18 cellular contexts compared by ENCODE assay signal in the genomic region with DNA sequence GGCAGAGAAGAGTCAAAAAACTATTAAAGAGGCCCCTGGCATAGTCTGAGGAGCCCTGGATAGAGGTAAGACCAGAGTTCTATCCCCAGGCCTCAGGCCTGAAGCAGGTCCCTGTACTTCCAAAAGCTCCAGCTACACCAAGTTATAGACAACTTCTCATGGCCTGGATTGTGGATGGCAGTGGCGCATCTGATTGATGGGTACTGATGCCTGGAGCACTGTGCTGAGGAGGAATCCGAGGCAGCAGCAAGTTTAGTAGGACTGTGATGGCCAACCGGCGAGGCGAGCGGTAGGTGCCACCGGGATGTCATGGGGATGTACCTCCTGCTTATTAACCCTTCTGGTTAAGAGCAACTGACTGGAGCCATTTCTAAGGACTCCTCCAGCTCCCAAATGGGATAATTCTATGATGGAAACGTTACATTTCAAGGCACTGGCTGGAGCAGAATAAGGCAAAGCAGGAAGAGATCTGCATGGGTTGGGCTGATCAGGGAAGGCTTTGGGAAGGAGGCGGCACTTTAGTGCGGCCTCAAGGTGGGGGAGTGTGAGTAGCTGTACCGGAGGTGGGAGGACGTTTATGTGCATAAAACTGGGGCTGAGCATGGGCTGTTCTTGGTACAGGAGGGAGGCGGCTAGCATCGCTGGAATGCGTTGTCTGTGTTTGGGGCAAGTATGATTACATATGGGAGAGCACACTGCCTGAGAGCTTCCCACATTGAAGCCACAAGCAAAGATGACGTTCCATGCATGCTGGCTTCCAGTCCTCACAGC. TPM values are rescaled to one million over a fixed set of nuclear protein-coding genes. Genes with fewer than 3 reads are reported as not detected.
DNase-seq lines count a peak whose midpoint lies in the region; ATAC-seq and TF ChIP-seq lines count a peak whose summit lies in the region.
"Had no signal": no experiment of that assay in that cellular context is flagged by ENCODE, and none has a peak within 500 bp of the region (broad histone marks: within the 10 kb centered on the region; RNA-seq: fewer than 3 reads in every experiment).

No MANE protein-coding gene starts in this region.

- H3K4me3 ChIP-seq in sigmoid colon, result no peak overlapping the region
- H3K4me3 ChIP-seq: Peyer's patch had no signal

- no peaks in the 10 kb centered on the region for H3K4me1 Mint-ChIP-seq in CD14-positive monocyte
- H3K4me1 Mint-ChIP-seq in activated T-helper 17 cell treated with anti-CD3 and anti-CD28 coated beads, Interleukin-2, amount 50 U/mL, for 72 hours, result peaks cover 4% of the 10 kb centered on the region
- no peaks in the 10 kb centered on the region for H3K4me1 Mint-ChIP-seq in activated CD4-positive, alpha-beta memory T cell treated with anti-CD3 and anti-CD28 coated beads for 36 hours (ENCODE audit: low read depth)
- peaks cover 9% of the 10 kb centered on the region for H3K4me1 Mint-ChIP-seq in activated T-cell treated with anti-CD3 and anti-CD28 coated beads, Interleukin-2, amount 50 U/mL, for 72 hours (ENCODE audit: low read depth)

- TF ChIP-seq CTCF in CD14-positive monocyte (IDR thresholded peaks at IDR 0.05) (no peak), sigmoid colon (IDR thresholded peaks at IDR 0.05) (no peak)

- H3K27ac ChIP-seq in sigmoid colon, result peak overlapping the region in 3 of 4 donors; percentile 1 to 98 (median 78)
- H3K27ac ChIP-seq: KMS-11 had no signal

- H3K9me3 ChIP-seq in sigmoid colon, result no peaks in the 10 kb centered on the region
- H3K9me3 ChIP-seq: Peyer's patch had no signal

- no peak overlapping the region for H3K4me3 Mint-ChIP-seq in CD14-positive monocyte
- no peak overlapping the region for H3K4me3 Mint-ChIP-seq in activated T-helper 17 cell treated with anti-CD3 and anti-CD28 coated beads, Interleukin-2, amount 50 U/mL, for 72 hours
- H3K4me3 Mint-ChIP-seq in activated CD4-positive, alpha-beta memory T cell treated with anti-CD3 and anti-CD28 coated beads for 36 hours, result no peak overlapping the region
- H3K4me3 Mint-ChIP-seq in activated T-cell treated with anti-CD3 and anti-CD28 coated beads, Interleukin-2, amount 50 U/mL, for 72 hours, result no peak overlapping the region
- H3K4me3 Mint-ChIP-seq: CD8-positive, alpha-beta T cell had no signal

- H3K36me3 ChIP-seq in sigmoid colon, result no peaks in the 10 kb centered on the region
- H3K36me3 ChIP-seq: Peyer's patch had no signal

- H3K9me3 Mint-ChIP-seq in CD14-positive monocyte, result no peaks in the 10 kb centered on the region
- no peaks in the 10 kb centered on the region for H3K9me3 Mint-ChIP-seq in activated T-helper 17 cell treated with anti-CD3 and anti-CD28 coated beads, Interleukin-2, amount 50 U/mL, for 72 hours
- H3K9me3 Mint-ChIP-seq in activated CD4-positive, alpha-beta memory T cell treated with anti-CD3 and anti-CD28 coated beads for 36 hours, result no peaks in the 10 kb centered on the region
- H3K9me3 Mint-ChIP-seq in activated T-cell treated with anti-CD3 and anti-CD28 coated beads, Interleukin-2, amount 50 U/mL, for 72 hours, result no peaks in the 10 kb centered on the region
- H3K9me3 Mint-ChIP-seq: CD8-positive, alpha-beta T cell had no signal

- POLR2A ChIA-PET in activated CD4-positive, alpha-beta memory T cell treated with anti-CD3 and anti-CD28 coated beads for 36 hours (lab: Charles Lee), result no interaction called here
- POLR2A ChIA-PET in HEK293T (lab: Yijun Ruan, JAX), result interaction anchor here (1.1 to 1.9 kb wide), 2 partner anchors 11 to 13 kb away, joined by 3 to 7 read pairs; no protein-coding TSS in a partner anchor

- H3K27me3 Mint-ChIP-seq in CD14-positive monocyte (ENCODE audit: low read depth in 3 of 3), result peaks cover 0 to 13% (median 7%) of the 10 kb centered on the region in 3 donors
- peaks cover 20% of the 10 kb centered on the region for H3K27me3 Mint-ChIP-seq in activated T-helper 17 cell treated with anti-CD3 and anti-CD28 coated beads, Interleukin-2, amount 50 U/mL, for 72 hours
- H3K27me3 Mint-ChIP-seq in activated CD4-positive, alpha-beta memory T cell treated with anti-CD3 and anti-CD28 coated beads for 36 hours, result peaks cover 14% of the 10 kb centered on the region
- H3K27me3 Mint-ChIP-seq in activated T-cell treated with anti-CD3 and anti-CD28 coated beads, Interleukin-2, amount 50 U/mL, for 72 hours (ENCODE audit: low read depth), result peaks cover 26% of the 10 kb centered on the region

- TF ChIP-seq EP300 in sigmoid colon (IDR thresholded peaks at IDR 0.05), result no peak

- CTCF ChIA-PET in activated CD4-positive, alpha-beta memory T cell treated with anti-CD3 and anti-CD28 coated beads for 36 hours (lab: Charles Lee), result interaction anchor here (3.4 kb wide), 1 partner anchor 117 kb away, joined by 25 read pairs; no protein-coding TSS in a partner anchor
- CTCF ChIA-PET in HEK293T (lab: Yijun Ruan, JAX), result interaction anchor here (0.7 to 1.5 kb wide), 3 partner anchors 13 to 111 kb away, joined by 3 to 5 read pairs (median 3); no protein-coding TSS in a partner anchor

- no peak for TF ChIP-seq POLR2A in sigmoid colon (IDR thresholded peaks at IDR 0.05)

- intact Hi-C loops in CD14-positive monocyte (cut with micrococcal nuclease), result no loop called here
- intact Hi-C loops in head of caudate nucleus (cut with DNase I), result loop anchor here (10.0 kb wide), 1 partner anchor 180 kb away; the partner anchor contains the start of genes NCAPD3 and VPS26B
- intact Hi-C loops in sigmoid colon (cut with DNase I), result loop anchor here (2.0 to 5.0 kb wide), 2 partner anchors 78 to 114 kb away; no protein-coding TSS in a partner anchor
- intact Hi-C loops in activated CD4-positive, alpha-beta memory T cell treated with anti-CD3 and anti-CD28 coated beads for 36 hours (cut with micrococcal nuclease), result loop anchor here (1.0 kb wide), 1 partner anchor 116 kb away; no protein-coding TSS in a partner anchor

- DNase-seq in CD14-positive monocyte (ENCODE audit: low spot score) (peak; percentile 33), head of caudate nucleus (peak in 31 of 42 donors; percentile 56 to 92 (median 73)), sigmoid colon (peak; percentile 50), HEK293T (ENCODE audit: extremely low spot score) (no peak)
- DNase-seq in activated CD4-positive, alpha-beta memory T cell treated with anti-CD3 and anti-CD28 coated beads for 36 hours, result no peak
- DNase-seq in activated T-cell treated with anti-CD3 and anti-CD28 coated beads, Interleukin-2, amount 50 U/mL, for 72 hours, result no peak
- DNase-seq: Calu3; CD8-positive, alpha-beta T cell; DMS79; MV-4-11; NCI-H510A; NCI-H748 treated with DMSO at 0.1 percent for 48 hours; NK-92 treated with Interleukin-12 subunit alpha and Interleukin-12 subunit beta, amount 100 ng/mL, for 24 hours had no signal

- peak overlapping the region in 1 of 7 donors; percentile 53 for H3K27ac Mint-ChIP-seq in CD14-positive monocyte
- peak overlapping the region; percentile 23 for H3K27ac Mint-ChIP-seq in activated T-helper 17 cell treated with anti-CD3 and anti-CD28 coated beads, Interleukin-2, amount 50 U/mL, for 72 hours
- no peak overlapping the region for H3K27ac Mint-ChIP-seq in activated CD4-positive, alpha-beta memory T cell treated with anti-CD3 and anti-CD28 coated beads for 36 hours
- no peak overlapping the region for H3K27ac Mint-ChIP-seq in activated T-cell treated with anti-CD3 and anti-CD28 coated beads, Interleukin-2, amount 50 U/mL, for 72 hours
- H3K27ac Mint-ChIP-seq: CD8-positive, alpha-beta T cell had no signal

- H3K36me3 Mint-ChIP-seq in CD14-positive monocyte, result no peaks in the 10 kb centered on the region
- H3K36me3 Mint-ChIP-seq in activated T-helper 17 cell treated with anti-CD3 and anti-CD28 coated beads, Interleukin-2, amount 50 U/mL, for 72 hours (ENCODE audit: low read depth), result no peaks in the 10 kb centered on the region
- no peaks in the 10 kb centered on the region for H3K36me3 Mint-ChIP-seq in activated CD4-positive, alpha-beta memory T cell treated with anti-CD3 and anti-CD28 coated beads for 36 hours
- no peaks in the 10 kb centered on the region for H3K36me3 Mint-ChIP-seq in activated T-cell treated with anti-CD3 and anti-CD28 coated beads, Interleukin-2, amount 50 U/mL, for 72 hours (ENCODE audit: insufficient read depth in 2 of 2)
- H3K36me3 Mint-ChIP-seq: CD8-positive, alpha-beta T cell had no signal

- WGBS in sigmoid colon, 2 donors, result 84 to 88% methylated on average over 16 of the region's 16 CpGs

- H3K4me1 ChIP-seq in sigmoid colon, result peaks cover 2 to 71% (median 64%) of the 10 kb centered on the region in 4 donors

- H3K27me3 ChIP-seq in sigmoid colon, result no peaks in the 10 kb centered on the region
- H3K27me3 ChIP-seq: Peyer's patch had no signal

- no peak for ATAC-seq in activated T-helper 17 cell treated with anti-CD3 and anti-CD28 coated beads, Interleukin-2, amount 50 U/mL, for 72 hours (replicated peaks)
- no peak for ATAC-seq in activated T-cell treated with anti-CD3 and anti-CD28 coated beads, Interleukin-2, amount 50 U/mL, for 72 hours (replicated peaks in 1 of 2)
- ATAC-seq in HG03521 (IDR thresholded peaks at IDR 0.05; ENCODE audit: unreplicated experiment), result no peak
- ATAC-seq: CD8-positive, alpha-beta T cell had no signal

TF ChIP-seq in HEK293T, 16 proteins besides CTCF, POLR2A, EP300 and RAD21:
- no peak for TF ChIP-seq ZNF384 (IDR thresholded peaks at IDR 0.05)
- no peak for TF ChIP-seq SP1 (IDR thresholded peaks at IDR 0.05)
- TF ChIP-seq FOXA1 (IDR thresholded peaks at IDR 0.05), result no peak
- TF ChIP-seq ARNT (IDR thresholded peaks at IDR 0.05), result no peak
- no peak for TF ChIP-seq ELF4 (IDR thresholded peaks at IDR 0.05)
- no peak for TF ChIP-seq NFRKB (IDR thresholded peaks at IDR 0.05)
- TF ChIP-seq TARDBP (IDR thresholded peaks at IDR 0.05), result no peak
- no peak for TF ChIP-seq FOXK2 (IDR thresholded peaks at IDR 0.05)
- TF ChIP-seq BHLHE40 (IDR thresholded peaks at IDR 0.05; ENCODE audit: borderline replicate concordance), result no peak
- TF ChIP-seq FOXM1 (IDR thresholded peaks at IDR 0.05; ENCODE audit: borderline replicate concordance), result no peak
- no peak for TF ChIP-seq SUZ12 (IDR thresholded peaks at IDR 0.05)
- no peak for TF ChIP-seq CTBP1 (IDR thresholded peaks at IDR 0.05; ENCODE audit: borderline replicate concordance)

RNA-seq across cellular contexts. Expression of gene JAM3, which starts 24.2 kb away (rescaled TPM):
- under 1 TPM; 0.12 to 0.25 TPM for polyA plus RNA-seq in CD14-positive monocyte
- 10 to 100 TPM in 1 of 2 donors, 1 to 10 TPM in 1; 7.6 to 26.2 TPM for total RNA-seq in activated T-helper 17 cell treated with anti-CD3 and anti-CD28 coated beads, Interleukin-2, amount 50 U/mL, for 72 hours
- total RNA-seq in sigmoid colon, result 100 to 1,000 TPM in 1 of 4 donors, 10 to 100 TPM in 3; 69.4 to 125 (median 82.0) TPM
- 1 to 10 TPM in 2 of 3 donors, under 1 TPM in 1; 0.69 to 7.5 (median 3.0) TPM for polyA plus RNA-seq in sigmoid colon
- total RNA-seq in activated CD4-positive, alpha-beta memory T cell treated with anti-CD3 and anti-CD28 coated beads for 36 hours, result 1 to 10 TPM; 6.3 to 9.0 TPM
- total RNA-seq in activated T-cell treated with anti-CD3 and anti-CD28 coated beads, Interleukin-2, amount 50 U/mL, for 72 hours, result 1 to 10 TPM; 7.8 to 8.5 TPM
- total RNA-seq: Calu3, HT-29 had no signal

Comparison
In these comparisons a context has a peak if more than half of its experiments do, and no peak if none do; other contexts are left out.
1. DNase-seq: peak in CD14-positive monocyte (single experiment), head of caudate nucleus (31 of 42) and sigmoid colon (single experiment); none in activated CD4-positive, alpha-beta memory T cell treated with anti-CD3 and anti-CD28 coated beads for 36 hours (single experiment), activated T-cell treated with anti-CD3 and anti-CD28 coated beads, Interleukin-2, amount 50 U/mL, for 72 hours (0 of 2) and HEK293T (single experiment).
2. intact Hi-C loops: an anchor here in head of caudate nucleus (10.0 kb wide), sigmoid colon (2.0 to 5.0 kb wide) and activated CD4-positive, alpha-beta memory T cell treated with anti-CD3 and anti-CD28 coated beads for 36 hours (1.0 kb wide); none called in CD14-positive monocyte.